ENCODE assay signal across 9 cellular contexts in the genomic region with DNA sequence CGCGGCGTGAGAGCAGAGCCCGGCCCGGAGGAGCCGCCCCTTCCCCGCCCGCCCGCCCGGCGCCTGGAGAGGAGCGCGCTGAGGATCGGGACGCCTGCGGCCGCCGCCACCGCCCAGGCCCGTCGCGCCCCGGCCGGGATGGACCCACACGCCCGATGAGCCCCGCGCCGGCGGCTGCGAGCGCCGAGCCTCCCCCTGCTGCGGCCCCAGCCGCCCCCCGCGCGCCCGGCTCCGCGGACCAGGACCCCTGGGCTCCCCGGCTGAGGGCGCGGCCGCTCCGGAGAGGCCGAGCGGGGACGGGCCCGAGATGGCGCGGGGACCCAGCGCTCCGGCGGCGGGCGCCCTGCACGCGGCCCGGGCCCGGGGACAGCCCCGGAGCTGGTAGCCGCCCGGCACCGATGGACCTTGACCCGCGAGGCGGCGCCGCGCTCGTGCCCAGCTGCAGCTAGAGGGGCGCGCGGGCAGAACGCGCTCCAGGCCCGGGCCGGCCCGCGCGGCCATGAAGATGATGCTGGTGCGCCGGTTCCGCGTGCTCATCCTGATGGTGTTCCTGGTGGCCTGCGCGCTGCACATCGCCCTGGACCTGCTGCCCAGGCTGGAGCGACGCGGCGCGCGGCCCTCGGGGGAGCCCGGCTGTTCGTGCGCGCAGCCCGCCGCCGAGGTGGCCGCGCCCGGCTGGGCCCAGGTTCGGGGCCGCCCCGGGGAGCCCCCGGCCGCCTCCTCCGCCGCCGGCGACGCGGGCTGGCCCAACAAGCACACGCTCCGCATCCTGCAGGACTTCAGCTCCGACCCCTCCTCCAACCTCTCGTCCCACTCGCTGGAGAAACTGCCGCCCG. TPM values are rescaled to one million over a fixed set of nuclear protein-coding genes. Genes with fewer than 3 reads are reported as not detected.
A peak's percentile ranks its signal among the peaks of the same experiment; 100 is the strongest.
DNase-seq lines count a peak whose midpoint lies in the region; ATAC-seq, FAIRE-seq and TF ChIP-seq lines count a peak whose summit lies in the region.
"Had no signal": no experiment of that assay in that cellular context is flagged by ENCODE, and none has a peak within 500 bp of the region (broad histone marks: within the 10 kb centered on the region; RNA-seq: fewer than 3 reads in every experiment).

No MANE protein-coding gene starts in this region.

- H3K36me3 Mint-ChIP-seq in activated naive CD4-positive, alpha-beta T cell treated with anti-CD3 and anti-CD28 coated beads for 36 hours (ENCODE audit: low read depth): no peaks in the 10 kb centered on the region
- H3K36me3 Mint-ChIP-seq: activated naive CD4-positive, alpha-beta T cell treated with anti-CD3 and anti-CD28 coated beads, Interleukin-2, amount 50 U/mL, for 24 hours had no signal

- no peak overlapping the region for H3K27ac Mint-ChIP-seq in activated naive CD4-positive, alpha-beta T cell treated with anti-CD3 and anti-CD28 coated beads for 36 hours
- H3K27ac Mint-ChIP-seq: activated naive CD4-positive, alpha-beta T cell treated with anti-CD3 and anti-CD28 coated beads, Interleukin-2, amount 50 U/mL, for 24 hours had no signal

- WGBS in pancreas, 2 donors: 0% methylated on average over 44 to 124 of the region's 124 CpGs

- CTCF ChIA-PET in RWPE1 (lab: Yijun Ruan, JAX): no interaction called here
- CTCF ChIA-PET in activated naive CD4-positive, alpha-beta T cell treated with anti-CD3 and anti-CD28 coated beads for 36 hours (lab: Charles Lee): no interaction called here

- peaks cover 0 to 10% (median 0%) of the 10 kb centered on the region in 3 donors for H3K36me3 ChIP-seq in pancreas

- POLR2A ChIA-PET in RWPE1 (lab: Yijun Ruan, JAX; ENCODE audit: low non-redundant PET): interaction anchor here (0.5 to 1.2 kb wide), 3 partner anchors 41 to 111 kb away, joined by 3 to 5 read pairs (median 3); no protein-coding TSS in a partner anchor

- TF ChIP-seq CTCF in RWPE1 (conservative IDR thresholded peaks at IDR 0.05; ENCODE audit: low read depth) (no peak), pancreas (IDR thresholded peaks at IDR 0.05) (no peak)

- H3K27me3 ChIP-seq in pancreas: no peaks in the 10 kb centered on the region

- H3K9me3 Mint-ChIP-seq in activated naive CD4-positive, alpha-beta T cell treated with anti-CD3 and anti-CD28 coated beads for 36 hours: no peaks in the 10 kb centered on the region
- H3K9me3 Mint-ChIP-seq: activated naive CD4-positive, alpha-beta T cell treated with anti-CD3 and anti-CD28 coated beads, Interleukin-2, amount 50 U/mL, for 24 hours had no signal

- no peak overlapping the region for H3K4me3 Mint-ChIP-seq in activated naive CD4-positive, alpha-beta T cell treated with anti-CD3 and anti-CD28 coated beads for 36 hours
- H3K4me3 Mint-ChIP-seq: activated naive CD4-positive, alpha-beta T cell treated with anti-CD3 and anti-CD28 coated beads, Interleukin-2, amount 50 U/mL, for 24 hours had no signal

- DNase-seq in COLO668 (lab: John Stamatoyannopoulos, UW; ENCODE audit: unreplicated experiment) (peak; percentile 29), RWPE1 (ENCODE audit: low spot score) (no peak), frontal cortex (ENCODE audit: low spot score in 2 of 2) (peak; percentile 55 to 73), pancreas (peak in 4 of 6 donors; percentile 31 to 74 (median 52)), KG1 (lab: John Stamatoyannopoulos, UW) (no peak), mucosa of gallbladder (ENCODE audit: low spot score) (no peak), sciatic nerve (ENCODE audit: low spot score) (no peak)
- no peak for DNase-seq in activated naive CD4-positive, alpha-beta T cell treated with anti-CD3 and anti-CD28 coated beads for 36 hours

- intact Hi-C loops in pancreas (cut with DNase I): no loop called here
- intact Hi-C loops in activated naive CD4-positive, alpha-beta T cell treated with anti-CD3 and anti-CD28 coated beads for 36 hours (cut with micrococcal nuclease): no loop called here
- intact Hi-C loops in sciatic nerve (cut with DNase I): no loop called here

- no peaks in the 10 kb centered on the region for H3K9me3 ChIP-seq in pancreas

- peak overlapping the region; percentile 49 to 77 (median 58) for H3K4me3 ChIP-seq in pancreas

- peaks cover 3% of the 10 kb centered on the region for H3K4me1 Mint-ChIP-seq in activated naive CD4-positive, alpha-beta T cell treated with anti-CD3 and anti-CD28 coated beads for 36 hours (ENCODE audit: low read depth)

- ATAC-seq in pancreas (peak in 2 of 4 donors; percentile 4 to 19), sciatic nerve (no peak)

- H3K27me3 Mint-ChIP-seq in activated naive CD4-positive, alpha-beta T cell treated with anti-CD3 and anti-CD28 coated beads for 36 hours (ENCODE audit: low read depth): peaks cover 44% of the 10 kb centered on the region

- FAIRE-seq in frontal cortex (lab: Jason Lieb, UNC) (no peak), pancreas (lab: Jason Lieb, UNC) (no peak)

- H3K27ac ChIP-seq in RWPE1 (peak overlapping the region; percentile 91), pancreas (peak overlapping the region in 3 of 4 donors; percentile 42 to 71 (median 56))

- H3K4me1 ChIP-seq in pancreas: peaks cover 0 to 5% (median 0%) of the 10 kb centered on the region in 3 donors

RNA-seq across cellular contexts. Expression of gene FAM20C, which starts 0.5 kb away (rescaled TPM):
- total RNA-seq in frontal cortex (19.6 TPM), pancreas (10 to 100 TPM in 3 of 6 donors, 1 to 10 TPM in 3; 8.9 to 43.1 (median 11.2) TPM), mucosa of gallbladder (99.2 TPM), sciatic nerve (57.0 TPM)
- polyA plus RNA-seq in pancreas: 10 to 100 TPM; 14.2 to 16.9 TPM
- total RNA-seq in activated naive CD4-positive, alpha-beta T cell treated with anti-CD3 and anti-CD28 coated beads for 36 hours: under 1 TPM; 0.26 to 0.91 TPM

Comparison
In these comparisons a context has a peak if more than half of its experiments do, and no peak if none do; other contexts are left out.
1. DNase-seq: peak in COLO668 (single experiment), frontal cortex (2 of 2) and pancreas (4 of 6); none in RWPE1 (single experiment), KG1 (single experiment), activated naive CD4-positive, alpha-beta T cell treated with anti-CD3 and anti-CD28 coated beads for 36 hours (single experiment), mucosa of gallbladder (single experiment) and sciatic nerve (single experiment).
2. RNA of gene FAM20C, which starts 0.5 kb away (total RNA-seq): 99.2 TPM in mucosa of gallbladder (single experiment), 57.0 TPM in sciatic nerve (single experiment), 19.6 TPM in frontal cortex (single experiment) and 8.9 to 43.1 TPM in pancreas; 0.26 to 0.91 TPM in activated naive CD4-positive, alpha-beta T cell treated with anti-CD3 and anti-CD28 coated beads for 36 hours; every median in the first group is over 4 times any median in the second.